Comparison of ENCODE assay signal across 17 cellular contexts in genomic region chr3:89613241-89613640, GRCh38.
"Had no signal": no experiment of that assay in that cellular context is flagged by ENCODE, and none has a peak within 500 bp of the region (broad histone marks: within the 10 kb centered on the region; RNA-seq: fewer than 3 reads in every experiment).

No MANE protein-coding gene starts in this region.

- H3K9me3 Mint-ChIP-seq: nephron had no signal

- H3K4me1 Mint-ChIP-seq: memory B cell; naive B cell; nephron; stimulated activated naive B cell treated with anti-CD40 and anti-IgM and Interleukin-4, amounts not matched to agents 10 μg/mL and 1 μg/mL and 100 μg/mL, for 72 hours; stimulated activated naive CD8-positive, alpha-beta T cell treated with anti-CD3 and anti-CD28 coated beads, Interleukin-15, amount 100 ng/mL, for 72 hours had no signal

- H3K27me3 Mint-ChIP-seq: memory B cell; naive B cell; stimulated activated naive B cell treated with anti-CD40 and anti-IgM and Interleukin-4, amounts not matched to agents 10 μg/mL and 1 μg/mL and 100 μg/mL, for 72 hours; stimulated activated naive CD8-positive, alpha-beta T cell treated with anti-CD3 and anti-CD28 coated beads, Interleukin-15, amount 100 ng/mL, for 72 hours had no signal

- H3K36me3 Mint-ChIP-seq: memory B cell; stimulated activated naive B cell treated with anti-CD40 and anti-IgM and Interleukin-4, amounts not matched to agents 10 μg/mL and 1 μg/mL and 100 μg/mL, for 72 hours had no signal

- ATAC-seq: lower lobe of right lung; sciatic nerve; stimulated activated naive B cell treated with anti-CD40 and anti-IgM and Interleukin-4, amounts not matched to agents 10 μg/mL and 1 μg/mL and 100 μg/mL, for 72 hours; stimulated activated naive CD8-positive, alpha-beta T cell treated with anti-CD3 and anti-CD28 coated beads, Interleukin-15, amount 100 ng/mL, for 72 hours had no signal

- H3K27ac Mint-ChIP-seq: memory B cell; naive B cell; nephron; stimulated activated naive B cell treated with anti-CD40 and anti-IgM and Interleukin-4, amounts not matched to agents 10 μg/mL and 1 μg/mL and 100 μg/mL, for 72 hours; stimulated activated naive CD8-positive, alpha-beta T cell treated with anti-CD3 and anti-CD28 coated beads, Interleukin-15, amount 100 ng/mL, for 72 hours had no signal

- DNase-seq: cerebellar nuclear complex; dermis blood vessel endothelial cell; foreskin melanocyte; head of caudate nucleus; left ventricle myocardium inferior; lower lobe of right lung; midbrain; naive B cell; posterior cingulate gyrus; stimulated activated CD4-positive, alpha-beta T cell treated with anti-CD3 and anti-CD28 coated beads, Interleukin-2, amount 100 ng/mL, for 24 hours; stimulated activated CD4-positive, alpha-beta T cell treated with anti-CD3 and anti-CD28 coated beads, Interleukin-4, amount 100 ng/mL, for 4 hours; stimulated activated naive B cell treated with anti-CD40 and anti-IgM and Interleukin-4, amounts not matched to agents 10 μg/mL and 1 μg/mL and 100 μg/mL, for 72 hours; stimulated activated naive CD8-positive, alpha-beta T cell treated with anti-CD3 and anti-CD28 coated beads, Interleukin-15, amount 100 ng/mL, for 72 hours; testis had no signal

- H3K4me3 Mint-ChIP-seq: memory B cell; naive B cell; nephron; stimulated activated naive B cell treated with anti-CD40 and anti-IgM and Interleukin-4, amounts not matched to agents 10 μg/mL and 1 μg/mL and 100 μg/mL, for 72 hours; stimulated activated naive CD8-positive, alpha-beta T cell treated with anti-CD3 and anti-CD28 coated beads, Interleukin-15, amount 100 ng/mL, for 72 hours had no signal
